18 cellular contexts compared by ENCODE assay signal in genomic region chr10:117053548-117053947, GRCh38. TPM values are rescaled to one million over a fixed set of nuclear protein-coding genes. Genes with fewer than 3 reads are reported as not detected.
DNase-seq lines count a peak whose midpoint lies in the region; ATAC-seq, FAIRE-seq and TF ChIP-seq lines count a peak whose summit lies in the region.
"Had no signal": no experiment of that assay in that cellular context is flagged by ENCODE, and none has a peak within 500 bp of the region (broad histone marks: within the 10 kb centered on the region; RNA-seq: fewer than 3 reads in every experiment).

No MANE protein-coding gene starts in this region.

- no peak overlapping the region for H3K9ac ChIP-seq in GM23248

- no peak for TF ChIP-seq RAD21 in A549 (conservative IDR thresholded peaks at IDR 0.05 in 1 of 2, IDR thresholded peaks at IDR 0.05 in 1 of 2)

- FAIRE-seq in A549 (lab: Jason Lieb, UNC) (no peak), bronchial epithelial cell (lab: Jason Lieb, UNC) (no peak)

- POLR2A ChIA-PET in A549 (lab: Yijun Ruan, JAX) = no interaction called here

- no peaks in the 10 kb centered on the region for H3K4me1 ChIP-seq in A549
- no peaks in the 10 kb centered on the region for H3K4me1 ChIP-seq in GM23248 (ENCODE audit: insufficient read depth)
- H3K4me1 ChIP-seq in spleen = no peaks in the 10 kb centered on the region
- H3K4me1 ChIP-seq: BE2C had no signal

- H3K9me3 Mint-ChIP-seq in Calu3 (ENCODE audit: low read depth, unreplicated experiment) = peaks cover 7% of the 10 kb centered on the region

- H3K27ac ChIP-seq in A549 = no peak overlapping the region
- no peak overlapping the region for H3K27ac ChIP-seq in GM23248
- H3K27ac ChIP-seq in spleen = no peak overlapping the region
- H3K27ac ChIP-seq: HL-60 had no signal

- TF ChIP-seq POLR2A in A549 (IDR thresholded peaks at IDR 0.05; ENCODE audit: low read length) (no peak), spleen (IDR thresholded peaks at IDR 0.05) (no peak)

- H3F3A ChIP-seq in GM23248 (ENCODE audit: insufficient read depth) = no peaks in the 10 kb centered on the region

- H3K4me2 ChIP-seq in A549 (no peak overlapping the region), GM23248 (ENCODE audit: unreplicated experiment) (no peak overlapping the region)

- H3K27me3 ChIP-seq in GM23248 (replicated peaks; ENCODE audit: insufficient read depth) = peaks cover 6% of the 10 kb centered on the region; the same call in 1 of the 2 replicates
- no peaks in the 10 kb centered on the region for H3K27me3 ChIP-seq in bronchial epithelial cell (ENCODE audit: control insufficient read depth, insufficient read depth, low read length)
- H3K27me3 ChIP-seq in spleen (replicated peaks in 1 of 7) = peaks cover 0 to 6% (median 0%) of the 10 kb centered on the region in 7 donors
- H3K27me3 ChIP-seq: BE2C had no signal

- CTCF ChIA-PET in A549 (lab: Yijun Ruan, JAX) (no interaction called here), Calu3 (lab: Charles Lee) (no interaction called here)

- H3K4me1 Mint-ChIP-seq in Calu3 (ENCODE audit: low read depth, unreplicated experiment) = no peaks in the 10 kb centered on the region
- H3K4me1 Mint-ChIP-seq: IgD-negative memory B cell had no signal

- H3K9me3 ChIP-seq in A549 = peaks cover 28% of the 10 kb centered on the region; the same call in 2 of the 3 replicates
- H3K9me3 ChIP-seq in GM23248 (ENCODE audit: low read depth) = no peaks in the 10 kb centered on the region
- H3K9me3 ChIP-seq in spleen = peaks cover 0 to 37% (median 18%) of the 10 kb centered on the region in 8 donors
- H3K9me3 ChIP-seq: BE2C had no signal

- no TSS peak for BruUV-seq in Calu3 (replicated peaks; lab: Mats Ljungman, UMichigan)

- H3K36me3 Mint-ChIP-seq in Calu3 (ENCODE audit: insufficient read depth, unreplicated experiment) = no peaks in the 10 kb centered on the region
- H3K36me3 Mint-ChIP-seq: IgD-negative memory B cell had no signal

- H3K4me3 ChIP-seq in A549 = no peak overlapping the region
- no peak overlapping the region for H3K4me3 ChIP-seq in GM23248
- no peak overlapping the region for H3K4me3 ChIP-seq in bronchial epithelial cell (ENCODE audit: low read depth, low read length)
- no peak overlapping the region for H3K4me3 ChIP-seq in spleen

- no peak overlapping the region for H3K27ac Mint-ChIP-seq in Calu3 (ENCODE audit: unreplicated experiment)
- H3K27ac Mint-ChIP-seq: CD4-positive, alpha-beta T cell; IgD-negative memory B cell had no signal

- H3K9me2 ChIP-seq in GM23248 (ENCODE audit: insufficient read depth) = no peaks in the 10 kb centered on the region

- no peak overlapping the region for H2AFZ ChIP-seq in GM23248

- no peak for TF ChIP-seq EP300 in A549 (IDR thresholded peaks at IDR 0.05)

- 81% methylated on average over 1 of the region's 1 CpG for WGBS in A549 (ENCODE audit: missing lambda C conversion rate)
- WGBS in GM23248 (ENCODE audit: low coverage in 1 of 2, low lambda C conversion rate in 2 of 2, missing lambda C conversion rate in 2 of 2), 2 experiments = 14 to 33% methylated on average over 1 of the region's 1 CpG
- 73 to 94% (median 81%) methylated on average over 1 of the region's 1 CpG for WGBS in spleen, 5 donors

- no peaks in the 10 kb centered on the region for H3K27me3 Mint-ChIP-seq in Calu3 (ENCODE audit: unreplicated experiment)

- H4K20me1 ChIP-seq in GM23248 (ENCODE audit: insufficient read depth) = no peaks in the 10 kb centered on the region

- H3K4me3 Mint-ChIP-seq in Calu3 (ENCODE audit: low read depth, unreplicated experiment) = no peak overlapping the region
- H3K4me3 Mint-ChIP-seq: CD4-positive, alpha-beta T cell; IgD-negative memory B cell had no signal

- no peaks in the 10 kb centered on the region for H3K36me3 ChIP-seq in GM23248 (ENCODE audit: low read depth)
- H3K36me3 ChIP-seq in bronchial epithelial cell (ENCODE audit: control insufficient read depth, insufficient read depth, low read length) = no peaks in the 10 kb centered on the region
- no peaks in the 10 kb centered on the region for H3K36me3 ChIP-seq in spleen
- H3K36me3 ChIP-seq: BE2C had no signal

- no peak for DNase-seq in A549 (ENCODE audit: low read depth in 1 of 2, low spot score in 1 of 2)
- DNase-seq in GM23248 = peak; percentile 1
- peak; percentile 9 for DNase-seq in LHCN-M2 (ENCODE audit: low read depth)
- peak; percentile 28 for DNase-seq in bronchial epithelial cell (ENCODE audit: low read depth)
- DNase-seq in Calu3 = no peak
- DNase-seq in stimulated activated CD4-positive, alpha-beta T cell treated with anti-CD3 and anti-CD28 coated beads, Interleukin-1b, Interleukin-23, amount 100 ng/mL, for 48 hours = no peak
- no peak for DNase-seq in spleen
- DNase-seq: ACHN; BE2C; C1 segment of cervical spinal cord; CD4-positive, alpha-beta T cell; DMS79 treated with DMSO at 0.1 percent for 48 hours; GF-D8; GOT3; H7; KG1 had no signal

- no peak for ATAC-seq in A549

- no peaks in the 10 kb centered on the region for H3K79me2 ChIP-seq in GM23248 (ENCODE audit: insufficient read depth)

- TF ChIP-seq CTCF in A549 (IDR thresholded peaks at IDR 0.05) = no peak
- no peak for TF ChIP-seq CTCF in bronchial epithelial cell (IDR thresholded peaks at IDR 0.05; ENCODE audit: insufficient read depth, low read length, severe bottlenecking)
- TF ChIP-seq CTCF in Calu3 (IDR thresholded peaks at IDR 0.05; ENCODE audit: unreplicated experiment) = no peak
- no peak for TF ChIP-seq CTCF in spleen (IDR thresholded peaks at IDR 0.05 in 8 of 11, conservative IDR thresholded peaks at IDR 0.05 in 3 of 11)

- intact Hi-C loops in Calu3 (cut with micrococcal nuclease; ENCODE audit: unreplicated experiment) (no loop called here), spleen (cut with DNase I; ENCODE audit: low total_unique reads) (no loop called here)

- in situ Hi-C loops in GM23248 (cut with MboI) = no loop called here

TF ChIP-seq in A549, 52 proteins besides CTCF, POLR2A, EP300 and RAD21:
- TF ChIP-seq MAFK (IDR thresholded peaks at IDR 0.05; ENCODE audit: partially characterized antibody) (peak; percentile 79), NFE2L2 (conservative IDR thresholded peaks at IDR 0.05; ENCODE audit: low read length) (peak; percentile 59), RNF2 (IDR thresholded peaks at IDR 0.05; ENCODE audit: borderline replicate concordance, low read depth) (no peak)
TF ChIP-seq in A549: peak in this region for 2.

RNA-seq across cellular contexts. Expression of gene SHTN1, which starts 48.6 kb away (rescaled TPM):
- polyA plus RNA-seq in A549 (2011; rRNA removed) (44.2 and 63.1 TPM in 2 replicates), A549 (2017; fragmentation: RNase III; extraction: RNeasy Plus Mini Kit Qiagen cat#74134 plus additional on column Dnase treatment) (21.7 to 25.1 TPM (median 23.6 TPM) in 3 replicates), GM23248 (2016; fragmentation: Nextera tagmentation; extraction: Ambion mirVana) (3.2 and 3.5 TPM in 2 replicates), spleen (1 to 10 TPM; 2.9 to 5.1 (median 3.4) TPM)
- 8.4 and 8.8 TPM in 2 replicates for polyA plus RNA-seq in A549 (2012; cell fraction: cytosol; rRNA removed)
- 7.3 and 14.2 TPM in 2 replicates for polyA plus RNA-seq in A549 (2012; cell fraction: nucleus; rRNA removed)
- polyA minus RNA-seq in A549 (2011; rRNA and poly(A)+ RNA removed) = 12.0 and 14.8 TPM in 2 replicates
- 0.86 and 1.6 TPM in 2 replicates for total RNA-seq in GM23248 (2014; rRNA removed; shearing (Covaris generic))
- total RNA-seq in LHCN-M2 (2014; rRNA removed) (2.7 and 3.7 TPM in 2 replicates), bronchial epithelial cell (2.1 and 3.1 TPM in 2 replicates), Calu3 (2022) (29.9 and 32.3 TPM in 2 replicates), spleen (10 to 100 TPM; 13.9 to 28.3 (median 19.4) TPM)
- polyA plus RNA-seq in LHCN-M2 (2012) = 2.5 TPM

Comparison
In these comparisons a context has a peak if more than half of its experiments do, and no peak if none do; other contexts are left out.
1. DNase-seq: peak in GM23248 (single experiment), LHCN-M2 (single experiment) and bronchial epithelial cell (single experiment); none in A549 (0 of 2), Calu3 (single experiment), stimulated activated CD4-positive, alpha-beta T cell treated with anti-CD3 and anti-CD28 coated beads, Interleukin-1b, Interleukin-23, amount 100 ng/mL, for 48 hours (single experiment) and spleen (single experiment).